Comparison of ENCODE assay signal across 20 cellular contexts in the genomic region with DNA sequence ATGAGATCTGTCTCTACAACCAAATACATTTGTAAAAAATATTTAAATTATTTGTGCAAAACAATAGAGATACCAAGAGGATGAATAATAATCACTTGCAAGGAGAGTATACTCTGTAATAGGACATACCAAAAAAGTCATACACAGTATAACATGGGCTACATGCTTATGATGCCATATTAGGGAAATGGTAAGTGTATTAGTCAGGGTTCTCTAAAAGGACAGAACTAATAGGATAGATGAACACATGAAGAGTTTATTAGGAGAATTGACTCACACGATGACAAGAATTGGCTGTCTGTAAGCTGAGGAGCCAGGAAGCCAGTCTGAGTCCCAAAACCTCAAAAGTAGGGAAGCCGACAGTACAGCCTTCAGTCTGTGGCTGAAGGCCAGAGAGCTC.
"Had no signal": no experiment of that assay in that cellular context is flagged by ENCODE, and none has a peak within 500 bp of the region (broad histone marks: within the 10 kb centered on the region; RNA-seq: fewer than 3 reads in every experiment).

No MANE protein-coding gene starts in this region.

- H3K9me3 ChIP-seq: SK-N-SH had no signal

- DNase-seq: KBM-7, NCI-H1092, NCI-H1105 treated with DMSO at 0.1 percent for 48 hours, NCI-H1417 treated with DMSO at 0.1 percent for 48 hours, NCI-H146, NCI-H1694 treated with DMSO at 0.1 percent for 48 hours, NCI-H1930, NCI-H2081, NCI-H2107, NCI-H226, NCI-H446, NCI-H510A, NCI-H524 treated with DMSO at 0.1 percent for 48 hours, NCI-H69, NCI-H774, RPMI8226, SHP77, SK-N-SH, SW 1271 had no signal

- H3K27ac ChIP-seq: HL-60 had no signal
